In genomic region chr11:3532958-3533357, GRCh38 we compare ENCODE assay signal across 2 cellular contexts.
A peak's percentile ranks its signal among the peaks of the same experiment; 100 is the strongest.
DNase-seq lines count a peak whose midpoint lies in the region; ATAC-seq, FAIRE-seq and TF ChIP-seq lines count a peak whose summit lies in the region.
"Not testable (repeated sequence)": the region's sequence is repeated elsewhere in the genome, so short reads cannot be mapped to it uniquely, and the experiment has no call there.

No MANE protein-coding gene starts in this region.

- POLR2A ChIA-PET in K562 (lab: Yijun Ruan, JAX): not testable (repeated sequence)

- H3K27ac Mint-ChIP-seq in neural progenitor cell: peak overlapping the region; percentile 57

- not testable (repeated sequence) for H3K4me3 ChIP-seq in K562, neural progenitor cell

- CTCF ChIA-PET in K562 (lab: Yijun Ruan, JAX; ENCODE audit: low intra/inter-chr PET ratio): not testable (repeated sequence)

- in situ Hi-C loops in K562 (cut with MboI): not testable (repeated sequence)

- not testable (repeated sequence) for H3K9me3 ChIP-seq in K562 (replicated peaks; ENCODE audit: control insufficient read depth, insufficient read depth, low read depth, low read length); neural progenitor cell (ENCODE audit: low read depth)

- not testable (repeated sequence) for H3K4me1 ChIP-seq in K562 (replicated peaks in 1 of 2; ENCODE audit: control insufficient read depth in 2 of 2, insufficient read depth in 2 of 2, low read length in 2 of 2); neural progenitor cell

- TF ChIP-seq EP300 in K562 (IDR thresholded peaks at IDR 0.05; ENCODE audit: low read length): not testable (repeated sequence)

- intact Hi-C loops in K562 (cut with micrococcal nuclease): not testable (repeated sequence)

- H4K20me1 ChIP-seq in K562 (replicated peaks; ENCODE audit: control insufficient read depth, insufficient read depth, low read length); neural progenitor cell (ENCODE audit: low read depth): not testable (repeated sequence)

- H3K9me3 Mint-ChIP-seq in neural progenitor cell: peaks cover 16% of the 10 kb centered on the region

- not testable (repeated sequence) for TF ChIP-seq RAD21 in K562 (CRISPR knock-in tag; conservative IDR thresholded peaks at IDR 0.05 in 1 of 2, IDR thresholded peaks at IDR 0.05 in 1 of 2)

- BruUV-seq in K562 (replicated peaks; lab: Mats Ljungman, UMichigan): not testable (repeated sequence)

- H3K9ac ChIP-seq in K562 (ENCODE audit: insufficient read depth in 1 of 2, low read depth in 2 of 2, low read length in 2 of 2); neural progenitor cell: not testable (repeated sequence)

- H3K27ac ChIP-seq in K562 (ENCODE audit: extremely low read depth, low read depth, low read length); neural progenitor cell: not testable (repeated sequence)

- not testable (repeated sequence) for H3K27me3 ChIP-seq in K562 (ENCODE audit: control insufficient read depth in 2 of 2, insufficient read depth in 2 of 2, low read length in 2 of 2); neural progenitor cell

- not testable (repeated sequence) for H2AFZ ChIP-seq in K562 (ENCODE audit: low read depth, low read length); neural progenitor cell (replicated peaks)

- not testable (repeated sequence) for DNase-seq in K562 (ENCODE audit: extremely low read depth in 1 of 4, low spot score in 3 of 4); neural progenitor cell (ENCODE audit: low spot score)

- H3K4me1 Mint-ChIP-seq in neural progenitor cell: peaks cover 19% of the 10 kb centered on the region

- H3K4me2 ChIP-seq in K562 (ENCODE audit: insufficient read depth, low read length); neural progenitor cell: not testable (repeated sequence)

- not testable (repeated sequence) for TF ChIP-seq POLR2A in K562 (conservative IDR thresholded peaks at IDR 0.05)

- FAIRE-seq in K562 (lab: Jason Lieb, UNC): not testable (repeated sequence)

- H3K79me2 ChIP-seq in K562 (ENCODE audit: control insufficient read depth, insufficient read depth, low read length); neural progenitor cell (ENCODE audit: low read depth): not testable (repeated sequence)

- ATAC-seq in K562: not testable (repeated sequence)

- not testable (repeated sequence) for H3K9me1 ChIP-seq in K562 (ENCODE audit: control insufficient read depth, insufficient read depth, low read length)

- H3K27me3 Mint-ChIP-seq in neural progenitor cell (ENCODE audit: insufficient read depth, low read depth): not testable (repeated sequence)

- not testable (repeated sequence) for TF ChIP-seq CTCF in K562 (IDR thresholded peaks at IDR 0.05 in 2 of 3, conservative IDR thresholded peaks at IDR 0.05 in 1 of 3; ENCODE audit: insufficient read depth in 2 of 3, low read depth in 1 of 3, low read length in 3 of 3); neural progenitor cell (IDR thresholded peaks at IDR 0.05)

- H3K36me3 Mint-ChIP-seq in neural progenitor cell: not testable (repeated sequence)

- not testable (repeated sequence) for H3F3A ChIP-seq in neural progenitor cell (ENCODE audit: low read depth)

- H3K36me3 ChIP-seq in K562 (ENCODE audit: control insufficient read depth, insufficient read depth, low read length); neural progenitor cell: not testable (repeated sequence)

- WGBS in K562 (ENCODE audit: insufficient coverage, low coverage, missing lambda C conversion rate): no CpG with 5 or more reads among the region's 1 CpG

- not testable (repeated sequence) for H3K4me3 Mint-ChIP-seq in neural progenitor cell

TF ChIP-seq in K562, 482 proteins besides CTCF, POLR2A, EP300 and RAD21:
- TF ChIP-seq MTA2 (IDR thresholded peaks at IDR 0.05; ENCODE audit: low read depth) (peak; percentile 28; the same call in 1 of the 2 replicates), CBFA2T2 (conservative IDR thresholded peaks at IDR 0.05) (peak; percentile 71), KDM1A (IDR thresholded peaks at IDR 0.05) (0 out of 4 replicates have a peak, but pooled peaks of 1 of the 2 experiments have one; percentile 19), RFX1 (IDR thresholded peaks at IDR 0.05) (peak; percentile 52), NCOR1 (IDR thresholded peaks at IDR 0.05) (peak; percentile 50), CBFA2T3 (IDR thresholded peaks at IDR 0.05) (peak; percentile 79), TAL1 (IDR thresholded peaks at IDR 0.05) (peak; percentile 74), TRIM24 (IDR thresholded peaks at IDR 0.05) (peak; percentile 46 to 68; a peak in 2 of 4 replicates), ARID1B (IDR thresholded peaks at IDR 0.05) (peak; percentile 62)
